10 cellular contexts compared by ENCODE assay signal in the genomic region with DNA sequence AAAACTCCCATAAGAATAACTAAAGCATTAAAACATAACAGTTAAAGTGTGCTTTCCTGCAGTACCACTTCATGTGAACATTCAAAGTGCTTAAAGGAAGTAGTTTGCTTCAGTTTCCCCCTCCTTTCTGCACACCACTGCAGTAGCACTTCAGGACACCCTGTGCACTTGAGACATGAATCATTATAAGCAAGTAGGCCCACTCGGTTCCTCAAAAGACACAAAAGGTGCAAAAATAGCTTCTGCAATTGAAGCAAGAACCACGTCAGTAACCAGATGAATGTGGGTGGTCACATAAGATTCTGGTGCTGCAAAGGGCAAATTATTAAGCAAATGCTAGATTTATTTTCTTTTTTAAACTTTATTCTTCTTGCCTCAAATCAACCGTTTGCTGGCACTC.
A peak's percentile ranks its signal among the peaks of the same experiment; 100 is the strongest.
DNase-seq lines count a peak whose midpoint lies in the region; ATAC-seq and TF ChIP-seq lines count a peak whose summit lies in the region.
"Had no signal": no experiment of that assay in that cellular context is flagged by ENCODE, and none has a peak within 500 bp of the region (broad histone marks: within the 10 kb centered on the region; RNA-seq: fewer than 3 reads in every experiment).

No MANE protein-coding gene starts in this region.

- no peak overlapping the region for H3K4me2 ChIP-seq in hepatocyte
- H3K4me2 ChIP-seq: A549 had no signal

- peaks cover 22 to 66% (median 57%) of the 10 kb centered on the region in 4 donors for H3K4me1 Mint-ChIP-seq in naive thymus-derived CD8-positive, alpha-beta T cell
- H3K4me1 Mint-ChIP-seq in glutamatergic neuron (ENCODE audit: low read depth, unreplicated experiment) = no peaks in the 10 kb centered on the region

- H3K4me3 ChIP-seq in hepatocyte = no peak overlapping the region
- H3K4me3 ChIP-seq: A549 had no signal

- no peaks in the 10 kb centered on the region for H3K9me3 ChIP-seq in hepatocyte (ENCODE audit: low read depth)
- H3K9me3 ChIP-seq: A549 had no signal

- peak; percentile 14 for DNase-seq in NK-92 treated with Interleukin-12 subunit alpha and Interleukin-12 subunit beta, amount 100 ng/mL, for 24 hours (lab: John Stamatoyannopoulos, UW)
- DNase-seq in NK-92 (lab: John Stamatoyannopoulos, UW; ENCODE audit: unreplicated experiment) = no peak
- DNase-seq in Kasumi-1 (lab: John Stamatoyannopoulos, UW) = peak; percentile 58 to 78
- DNase-seq in naive thymus-derived CD8-positive, alpha-beta T cell = peak in 4 of 10 donors; percentile 19 to 33 (median 24)
- no peak for DNase-seq in NCI-H1092 (lab: John Stamatoyannopoulos, UW)
- DNase-seq in glutamatergic neuron = no peak
- no peak for DNase-seq in hepatocyte (ENCODE audit: low spot score)
- DNase-seq: IMR-90 had no signal

- H3K36me3 Mint-ChIP-seq in naive thymus-derived CD8-positive, alpha-beta T cell = peaks cover 0 to 35% (median 10%) of the 10 kb centered on the region in 3 donors
- H3K36me3 Mint-ChIP-seq in glutamatergic neuron (ENCODE audit: unreplicated experiment) = no peaks in the 10 kb centered on the region

- no peaks in the 10 kb centered on the region for H3K4me1 ChIP-seq in hepatocyte (ENCODE audit: insufficient read depth)
- H3K4me1 ChIP-seq: A549 had no signal

- no peaks in the 10 kb centered on the region for H3K36me3 ChIP-seq in hepatocyte (replicated peaks; ENCODE audit: insufficient read depth, low read depth)

- no peak overlapping the region for H3K27ac ChIP-seq in hepatocyte
- H3K27ac ChIP-seq: A549 had no signal

- no peaks in the 10 kb centered on the region for H3K27me3 ChIP-seq in hepatocyte

- H2AFZ ChIP-seq in hepatocyte = no peak overlapping the region

- peak; percentile 99 for ATAC-seq in GM21717 (IDR thresholded peaks at IDR 0.05; ENCODE audit: unreplicated experiment)
- peak; percentile 71 to 89 for ATAC-seq in naive thymus-derived CD8-positive, alpha-beta T cell
- ATAC-seq: A549 had no signal

- no peaks in the 10 kb centered on the region for H4K20me1 ChIP-seq in hepatocyte (ENCODE audit: insufficient read depth, poor library complexity, severe bottlenecking)

- POLR2A ChIA-PET in naive thymus-derived CD8-positive, alpha-beta T cell (lab: Charles Lee) = no interaction called here

- peak overlapping the region in 7 of 10 donors; percentile 4 to 71 (median 37) for H3K4me3 Mint-ChIP-seq in naive thymus-derived CD8-positive, alpha-beta T cell
- no peak overlapping the region for H3K4me3 Mint-ChIP-seq in glutamatergic neuron (ENCODE audit: unreplicated experiment)

- no peaks in the 10 kb centered on the region for H3K79me2 ChIP-seq in hepatocyte

- no peaks in the 10 kb centered on the region for H3K27me3 Mint-ChIP-seq in naive thymus-derived CD8-positive, alpha-beta T cell
- no peaks in the 10 kb centered on the region for H3K27me3 Mint-ChIP-seq in glutamatergic neuron (ENCODE audit: unreplicated experiment)

- peak overlapping the region; percentile 4 to 91 (median 64) for H3K27ac Mint-ChIP-seq in naive thymus-derived CD8-positive, alpha-beta T cell
- H3K27ac Mint-ChIP-seq in glutamatergic neuron (ENCODE audit: unreplicated experiment) = no peak overlapping the region

- 97% methylated on average over 3 of the region's 3 CpGs for WGBS in hepatocyte (ENCODE audit: low lambda C conversion rate, missing lambda C conversion rate)

- TF ChIP-seq CTCF in glutamatergic neuron (IDR thresholded peaks at IDR 0.05; ENCODE audit: partially characterized antibody, unreplicated experiment) (no peak), hepatocyte (IDR thresholded peaks at IDR 0.05; ENCODE audit: poor library complexity) (no peak)

- H3K9me3 Mint-ChIP-seq in naive thymus-derived CD8-positive, alpha-beta T cell = no peaks in the 10 kb centered on the region
- no peaks in the 10 kb centered on the region for H3K9me3 Mint-ChIP-seq in glutamatergic neuron (ENCODE audit: unreplicated experiment)

- H3K9me2 ChIP-seq in hepatocyte (replicated peaks; ENCODE audit: insufficient read depth) = no peaks in the 10 kb centered on the region

Comparison
In these comparisons a context has a peak if more than half of its experiments do, and no peak if none do; other contexts are left out.
1. DNase-seq: peak in NK-92 treated with Interleukin-12 subunit alpha and Interleukin-12 subunit beta, amount 100 ng/mL, for 24 hours (single experiment) and Kasumi-1 (2 of 2); none in NK-92 (single experiment), NCI-H1092 (single experiment), glutamatergic neuron (single experiment) and hepatocyte (single experiment).